ENCODE assay signal across 13 cellular contexts in the genomic region with DNA sequence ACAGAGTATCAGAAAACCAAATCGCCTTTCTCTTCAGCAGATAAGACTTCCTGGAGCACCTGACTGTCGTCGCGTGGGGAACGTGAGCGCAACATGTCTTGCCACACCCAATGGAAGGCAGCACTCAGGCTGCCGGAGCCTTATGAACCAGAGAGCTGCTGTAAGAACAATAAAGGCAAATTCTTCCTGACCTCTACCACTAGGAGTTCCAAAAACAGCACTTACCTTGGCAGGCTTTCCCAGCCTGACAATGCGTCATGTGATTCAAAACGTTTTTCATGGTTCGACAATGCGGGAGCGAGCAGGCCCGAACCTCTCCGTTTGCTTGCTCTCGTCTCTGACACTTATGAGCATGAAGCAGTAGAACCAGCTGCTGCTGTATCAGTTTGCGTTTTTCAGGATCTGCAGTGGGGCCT.
A peak's percentile ranks its signal among the peaks of the same experiment; 100 is the strongest.
DNase-seq lines count a peak whose midpoint lies in the region; ATAC-seq, FAIRE-seq and TF ChIP-seq lines count a peak whose summit lies in the region.
"Had no signal": no experiment of that assay in that cellular context is flagged by ENCODE, and none has a peak within 500 bp of the region (broad histone marks: within the 10 kb centered on the region; RNA-seq: fewer than 3 reads in every experiment).

No MANE protein-coding gene starts in this region.

- H3K4me1 ChIP-seq in OCI-LY3 (ENCODE audit: low read length) (peaks cover 71% of the 10 kb centered on the region), endodermal cell (ENCODE audit: control insufficient read depth, insufficient read depth, low read length) (no peaks in the 10 kb centered on the region), keratinocyte (ENCODE audit: control insufficient read depth, extremely low read depth, insufficient read depth, low read length) (peaks cover 13% of the 10 kb centered on the region)

- H2AFZ ChIP-seq in OCI-LY3 (ENCODE audit: low read depth, low read length) (no peak overlapping the region), keratinocyte (ENCODE audit: control insufficient read depth, low read length) (peak overlapping the region; percentile 24)

- no peaks in the 10 kb centered on the region for H3K9me1 ChIP-seq in keratinocyte (ENCODE audit: control insufficient read depth, extremely low read depth, insufficient read depth, low read length)

- ATAC-seq in stimulated activated naive B cell treated with anti-CD40 and anti-IgM and Interleukin-4, amounts not matched to agents 10 μg/mL and 1 μg/mL and 100 μg/mL, for 72 hours (replicated peaks): no peak

- FAIRE-seq in keratinocyte (lab: Jason Lieb, UNC): no peak
- FAIRE-seq: islet of Langerhans, pancreas had no signal

- no peaks in the 10 kb centered on the region for H3K9me3 ChIP-seq in OCI-LY3 (ENCODE audit: insufficient read depth, low read length)
- H3K9me3 ChIP-seq in endodermal cell (ENCODE audit: control insufficient read depth, low read length): no peaks in the 10 kb centered on the region
- H3K9me3 ChIP-seq in keratinocyte (ENCODE audit: control insufficient read depth, low read depth, low read length): no peaks in the 10 kb centered on the region
- H3K9me3 ChIP-seq: pancreas had no signal

- peaks cover 22% of the 10 kb centered on the region for H3K36me3 ChIP-seq in OCI-LY3 (replicated peaks; ENCODE audit: low read depth, low read length)
- H3K36me3 ChIP-seq in endodermal cell (ENCODE audit: control insufficient read depth, insufficient read depth, low read length): peaks cover 56% of the 10 kb centered on the region
- H3K36me3 ChIP-seq in keratinocyte (ENCODE audit: control insufficient read depth in 2 of 2, extremely low read depth in 1 of 2, insufficient read depth in 2 of 2, low read length in 2 of 2): peaks cover 6 to 14% of the 10 kb centered on the region in 2 experiments

- H3K27me3 Mint-ChIP-seq in endodermal cell (ENCODE audit: insufficient read depth): no peaks in the 10 kb centered on the region
- no peaks in the 10 kb centered on the region for H3K27me3 Mint-ChIP-seq in stimulated activated naive B cell treated with anti-CD40 and anti-IgM and Interleukin-4, amounts not matched to agents 10 μg/mL and 1 μg/mL and 100 μg/mL, for 72 hours
- H3K27me3 Mint-ChIP-seq: IgD-negative memory B cell had no signal

- peaks cover 8% of the 10 kb centered on the region for H3K4me1 Mint-ChIP-seq in endodermal cell
- peaks cover 30 to 81% of the 10 kb centered on the region in 2 donors for H3K4me1 Mint-ChIP-seq in stimulated activated naive B cell treated with anti-CD40 and anti-IgM and Interleukin-4, amounts not matched to agents 10 μg/mL and 1 μg/mL and 100 μg/mL, for 72 hours

- H4K20me1 ChIP-seq in OCI-LY3 (ENCODE audit: insufficient read depth, low read length) (peaks cover 67% of the 10 kb centered on the region), keratinocyte (ENCODE audit: control insufficient read depth, extremely low read depth, insufficient read depth, low read length) (no peaks in the 10 kb centered on the region)

- DNase-seq in endodermal cell (no peak), keratinocyte (ENCODE audit: low read depth, low spot score) (peak; percentile 33), cerebellar nuclear complex (lab: John Stamatoyannopoulos, UW) (no peak), DMS114 treated with DMSO at 0.1 percent for 48 hours (lab: John Stamatoyannopoulos, UW; ENCODE audit: unreplicated experiment) (no peak), ecto neural progenitor cell (ENCODE audit: low spot score) (no peak), NCI-H2227 (lab: John Stamatoyannopoulos, UW; ENCODE audit: unreplicated experiment) (no peak)
- no peak for DNase-seq in stimulated activated naive B cell treated with anti-CD40 and anti-IgM and Interleukin-4, amounts not matched to agents 10 μg/mL and 1 μg/mL and 100 μg/mL, for 72 hours
- DNase-seq: GOT3, NCI-H2029 treated with DMSO at 0.1 percent for 48 hours, pancreas had no signal

- H3K9me3 Mint-ChIP-seq in endodermal cell: no peaks in the 10 kb centered on the region
- no peaks in the 10 kb centered on the region for H3K9me3 Mint-ChIP-seq in stimulated activated naive B cell treated with anti-CD40 and anti-IgM and Interleukin-4, amounts not matched to agents 10 μg/mL and 1 μg/mL and 100 μg/mL, for 72 hours
- H3K9me3 Mint-ChIP-seq: IgD-negative memory B cell had no signal

- H3K4me3 ChIP-seq in OCI-LY3 (ENCODE audit: low read length): peak overlapping the region; percentile 64
- H3K4me3 ChIP-seq in endodermal cell (ENCODE audit: low read length): no peak overlapping the region
- H3K4me3 ChIP-seq in keratinocyte (ENCODE audit: control insufficient read depth in 2 of 3, extremely low read depth in 1 of 3, insufficient read depth in 2 of 3, low read depth in 1 of 3, low read length in 3 of 3): no peak overlapping the region
- H3K4me3 ChIP-seq: pancreas had no signal

- TF ChIP-seq CTCF in OCI-LY3 (IDR thresholded peaks at IDR 0.05; ENCODE audit: low read depth, low read length): no peak
- TF ChIP-seq CTCF in endodermal cell (conservative IDR thresholded peaks at IDR 0.05): peak; percentile 41
- peak; percentile 28 to 56 (median 43) for TF ChIP-seq CTCF in keratinocyte (optimal IDR thresholded peaks at IDR 0.05 in 1 of 3, IDR thresholded peaks at IDR 0.05 in 1 of 3, conservative IDR thresholded peaks at IDR 0.05 in 1 of 3; ENCODE audit: extremely low read depth in 1 of 3, insufficient read depth in 2 of 3, low read length in 3 of 3)

- H3K27ac ChIP-seq in OCI-LY3 (ENCODE audit: low read length): peak overlapping the region; percentile 64
- no peak overlapping the region for H3K27ac ChIP-seq in endodermal cell (ENCODE audit: low read depth, low read length)
- peak overlapping the region; percentile 41 for H3K27ac ChIP-seq in keratinocyte (ENCODE audit: control insufficient read depth, insufficient read depth, low read length)
- H3K27ac ChIP-seq: pancreas had no signal

- peaks cover 45% of the 10 kb centered on the region for H3K36me3 Mint-ChIP-seq in endodermal cell (ENCODE audit: low read depth)
- H3K36me3 Mint-ChIP-seq in stimulated activated naive B cell treated with anti-CD40 and anti-IgM and Interleukin-4, amounts not matched to agents 10 μg/mL and 1 μg/mL and 100 μg/mL, for 72 hours: peaks cover 29 to 35% of the 10 kb centered on the region in 2 donors
- H3K36me3 Mint-ChIP-seq: IgD-negative memory B cell had no signal

- H3K27ac Mint-ChIP-seq in endodermal cell: no peak overlapping the region
- H3K27ac Mint-ChIP-seq in stimulated activated naive B cell treated with anti-CD40 and anti-IgM and Interleukin-4, amounts not matched to agents 10 μg/mL and 1 μg/mL and 100 μg/mL, for 72 hours: peak overlapping the region; percentile 83

- H3K27me3 ChIP-seq in OCI-LY3 (ENCODE audit: low read depth, low read length) (0 out of 2 replicates have a peak, but pooled peaks cover 6% of the 10 kb centered on the region), endodermal cell (ENCODE audit: control insufficient read depth, insufficient read depth, low read length, poor library complexity, severe bottlenecking) (no peaks in the 10 kb centered on the region), keratinocyte (ENCODE audit: control insufficient read depth, extremely low read depth, insufficient read depth, low read length) (no peaks in the 10 kb centered on the region)
- H3K27me3 ChIP-seq: pancreas had no signal

- H3K4me2 ChIP-seq in OCI-LY3 (ENCODE audit: low read length) (peak overlapping the region; percentile 87), keratinocyte (ENCODE audit: control insufficient read depth, extremely low read depth, insufficient read depth, low read depth, low read length) (peak overlapping the region; percentile 60)

- WGBS in endodermal cell (ENCODE audit: insufficient coverage in 1 of 2, insufficient read length in 1 of 2), 2 experiments: 92 to 96% methylated on average over 10 to 16 of the region's 16 CpGs

- dilution Hi-C loops in keratinocyte (cut with MboI; ENCODE audit: extremely low pct_ligation_motif_present, low sequenced_read_pairs): no loop called here

- H3K9ac ChIP-seq in OCI-LY3 (ENCODE audit: low read length): peak overlapping the region; percentile 24; the same call in 1 of the 2 replicates
- no peak overlapping the region for H3K9ac ChIP-seq in endodermal cell (ENCODE audit: extremely low read depth, low read length, poor library complexity, severe bottlenecking)
- H3K9ac ChIP-seq in keratinocyte (ENCODE audit: control insufficient read depth, extremely low read depth, insufficient read depth, low read length): peak overlapping the region; percentile 5

- peaks cover 48% of the 10 kb centered on the region for H3K79me2 ChIP-seq in OCI-LY3 (ENCODE audit: low read length)
- H3K79me2 ChIP-seq in keratinocyte (ENCODE audit: control insufficient read depth, insufficient read depth, low read length): peaks cover 26% of the 10 kb centered on the region

- no peak overlapping the region for H3K4me3 Mint-ChIP-seq in endodermal cell
- H3K4me3 Mint-ChIP-seq in stimulated activated naive B cell treated with anti-CD40 and anti-IgM and Interleukin-4, amounts not matched to agents 10 μg/mL and 1 μg/mL and 100 μg/mL, for 72 hours: no peak overlapping the region
- H3K4me3 Mint-ChIP-seq: IgD-negative memory B cell had no signal
